Comparison of ENCODE assay signal across 17 cellular contexts in genomic region chr4:86718152-86718551, GRCh38.
"Had no signal": no experiment of that assay in that cellular context is flagged by ENCODE, and none has a peak within 500 bp of the region (broad histone marks: within the 10 kb centered on the region; RNA-seq: fewer than 3 reads in every experiment).

No MANE protein-coding gene starts in this region.

- H3K27ac ChIP-seq: colonic mucosa, esophagus squamous epithelium, left lung, lower lobe of right lung, psoas muscle, spleen, upper lobe of right lung, vagina had no signal

- H3K9me3 ChIP-seq: colonic mucosa, esophagus squamous epithelium, left lung, lower lobe of right lung, psoas muscle, tibial nerve, upper lobe of right lung, vagina had no signal

- H3K27me3 ChIP-seq: colonic mucosa, esophagus squamous epithelium, left lung, spleen, tibial nerve, upper lobe of right lung, vagina had no signal

- H3K36me3 ChIP-seq: colonic mucosa, left lung, spleen had no signal

- DNase-seq: colonic mucosa; dermis blood vessel endothelial cell; esophagus squamous epithelium; foreskin fibroblast; left lung; lower lobe of right lung; mesendoderm; naive B cell; nephron progenitor cell; psoas muscle; spleen; stimulated activated CD4-positive, alpha-beta T cell treated with anti-CD3 and anti-CD28 coated beads, Interleukin-15, amount 100 ng/mL, for 24 hours; stimulated activated CD4-positive, alpha-beta T cell treated with anti-CD3 and anti-CD28 coated beads, Interleukin-1b, Interleukin-23, amount 100 ng/mL, for 48 hours; stimulated activated CD4-positive, alpha-beta T cell treated with anti-CD3 and anti-CD28 coated beads, Interleukin-4, amount 100 ng/mL, for 24 hours; upper lobe of right lung had no signal

- H3K4me3 ChIP-seq: colonic mucosa, esophagus squamous epithelium, left lung, lower lobe of right lung, psoas muscle, spleen, tibial nerve, upper lobe of right lung, vagina had no signal

- H3K4me1 ChIP-seq: colonic mucosa, esophagus squamous epithelium, left lung, lower lobe of right lung, psoas muscle, spleen, upper lobe of right lung, vagina had no signal
